In genomic region chr13:74287672-74288169, GRCh38 we compare ENCODE assay signal across 8 cellular contexts.
DNase-seq lines count a peak whose midpoint lies in the region; ATAC-seq and TF ChIP-seq lines count a peak whose summit lies in the region.

No MANE protein-coding gene starts in this region.

- H3K27ac ChIP-seq in ascending aorta, result peak overlapping the region in 1 of 2 donors; percentile 2
- H3K27ac ChIP-seq in gastrocnemius medialis, result no peak overlapping the region

- peaks cover 17% of the 10 kb centered on the region for H3K27me3 Mint-ChIP-seq in T-helper 2 cell treated with Interferon-gamma antibody and Interleukin-4, amounts not matched to agents 5 μg/mL and 100 μg/mL, for 36 hours (ENCODE audit: low read depth)

- H3K4me3 ChIP-seq in AG10803 (ENCODE audit: low read length), result no peak overlapping the region
- H3K4me3 ChIP-seq in ascending aorta, result peak overlapping the region; percentile 18 to 53
- H3K4me3 ChIP-seq in gastrocnemius medialis, result peak overlapping the region; percentile 8 to 28 (median 18)

- intact Hi-C loops in ascending aorta (cut with DNase I) (loop anchor here (2.0 to 5.0 kb wide), 5 partner anchors 75 to 530 kb away; no protein-coding TSS in a partner anchor), gastrocnemius medialis (cut with DNase I; ENCODE audit: low total_unique reads) (loop anchor here (1.0 to 5.0 kb wide), 4 partner anchors 153 to 531 kb away; partner anchors contain the start of gene KLF12)

- H3K9me3 Mint-ChIP-seq in T-helper 2 cell treated with Interferon-gamma antibody and Interleukin-4, amounts not matched to agents 5 μg/mL and 100 μg/mL, for 36 hours, result no peaks in the 10 kb centered on the region

- H3K36me3 ChIP-seq in ascending aorta, result no peaks in the 10 kb centered on the region
- no peaks in the 10 kb centered on the region for H3K36me3 ChIP-seq in gastrocnemius medialis

- H3K27me3 ChIP-seq in ascending aorta (no peaks in the 10 kb centered on the region), gastrocnemius medialis (no peaks in the 10 kb centered on the region)

- TF ChIP-seq CTCF in AG10803 (conservative IDR thresholded peaks at IDR 0.05; ENCODE audit: low read length), result no peak
- no peak for TF ChIP-seq CTCF in ascending aorta (IDR thresholded peaks at IDR 0.05)
- no peak for TF ChIP-seq CTCF in gastrocnemius medialis (IDR thresholded peaks at IDR 0.05 in 4 of 5, conservative IDR thresholded peaks at IDR 0.05 in 1 of 5)

- peaks cover 38% of the 10 kb centered on the region for H3K4me1 Mint-ChIP-seq in T-helper 2 cell treated with Interferon-gamma antibody and Interleukin-4, amounts not matched to agents 5 μg/mL and 100 μg/mL, for 36 hours (ENCODE audit: low read depth)

- H3K4me1 ChIP-seq in ascending aorta (peaks cover 4 to 8% of the 10 kb centered on the region in 2 donors), gastrocnemius medialis (peaks cover 34 to 43% of the 10 kb centered on the region in 2 donors)

- peak; percentile 50 for DNase-seq in AG10803 (ENCODE audit: low read depth)
- peak; percentile 76 for DNase-seq in MV-4-11 (lab: John Stamatoyannopoulos, UW)
- DNase-seq in T-helper 2 cell treated with Interferon-gamma antibody and Interleukin-4, amounts not matched to agents 5 μg/mL and 100 μg/mL, for 36 hours (ENCODE audit: low spot score), result peak; percentile 55
- DNase-seq in ascending aorta (ENCODE audit: low spot score in 2 of 2), result peak; percentile 47 to 85
- peak in 48 of 51 donors; percentile 3 to 86 (median 54) for DNase-seq in hypothalamus (lab: John Stamatoyannopoulos, UW)
- DNase-seq in gastrocnemius medialis, result peak; percentile 26 to 43
- no peak for DNase-seq in T1000 (lab: John Stamatoyannopoulos, UW)

- H3K9me3 ChIP-seq in ascending aorta (no peaks in the 10 kb centered on the region), gastrocnemius medialis (no peaks in the 10 kb centered on the region)

- TF ChIP-seq POLR2A in gastrocnemius medialis (IDR thresholded peaks at IDR 0.05), result no peak

- peak overlapping the region; percentile 68 for H3K4me3 Mint-ChIP-seq in T-helper 2 cell treated with Interferon-gamma antibody and Interleukin-4, amounts not matched to agents 5 μg/mL and 100 μg/mL, for 36 hours

- H3K36me3 Mint-ChIP-seq in T-helper 2 cell treated with Interferon-gamma antibody and Interleukin-4, amounts not matched to agents 5 μg/mL and 100 μg/mL, for 36 hours (ENCODE audit: low read depth), result no peaks in the 10 kb centered on the region

- ATAC-seq in GM21360 (IDR thresholded peaks at IDR 0.05; ENCODE audit: unreplicated experiment), result peak; percentile 32
- ATAC-seq in gastrocnemius medialis, result no peak

- peak overlapping the region; percentile 61 for H3K27ac Mint-ChIP-seq in T-helper 2 cell treated with Interferon-gamma antibody and Interleukin-4, amounts not matched to agents 5 μg/mL and 100 μg/mL, for 36 hours

- in situ Hi-C loops in gastrocnemius medialis (cut with MboI; ENCODE audit: low sequenced_read_pairs in 4 of 4), result loop anchor here in 2 of 4 donors (25.0 kb wide), 1 partner anchor 450 kb away; no protein-coding TSS in a partner anchor
